In genomic region chr3:72673011-72673771, GRCh38 we compare ENCODE assay signal across 1 cellular context.
TF ChIP-seq lines count a peak whose summit lies in the region.

No MANE protein-coding gene starts in this region.

TF ChIP-seq in GM12878, 131 proteins besides CTCF, POLR2A, EP300 and RAD21 (continued from another document):
- TF ChIP-seq TARDBP (IDR thresholded peaks at IDR 0.05; ENCODE audit: borderline replicate concordance) (no peak), SMAD5 (IDR thresholded peaks at IDR 0.05; ENCODE audit: low read depth) (no peak)
